22 cellular contexts compared by ENCODE assay signal in the genomic region with DNA sequence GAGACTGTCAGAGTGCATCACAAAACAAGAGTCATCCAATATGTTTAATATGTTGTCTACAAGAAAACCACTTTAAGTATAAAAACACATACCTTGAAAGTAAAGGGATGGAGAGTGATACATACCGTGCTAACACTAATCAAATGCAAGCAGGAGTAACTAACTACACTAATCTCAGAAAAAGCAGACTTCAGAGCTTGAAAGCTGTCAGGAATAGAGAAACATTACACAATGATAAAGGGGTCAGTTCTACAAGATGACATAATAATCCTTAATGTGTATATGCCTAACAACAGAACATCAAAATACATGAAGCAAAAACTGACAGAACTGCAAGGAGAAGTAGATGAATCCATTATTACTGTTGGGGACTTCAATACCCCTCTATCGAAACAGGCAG.
"Had no signal": no experiment of that assay in that cellular context is flagged by ENCODE, and none has a peak within 500 bp of the region (broad histone marks: within the 10 kb centered on the region; RNA-seq: fewer than 3 reads in every experiment).

No MANE protein-coding gene starts in this region.

- H3K36me3 Mint-ChIP-seq: natural killer cell had no signal

- H3K36me3 ChIP-seq: heart left ventricle had no signal

- H3K27me3 Mint-ChIP-seq: stimulated activated memory B cell treated with anti-CD40 and anti-IgM and Interleukin-4, amounts not matched to agents 10 μg/mL and 1 μg/mL and 100 μg/mL, for 72 hours; stimulated activated naive CD8-positive, alpha-beta T cell treated with anti-CD3 and anti-CD28 coated beads, Interleukin-15, Interleukin-2, amounts not matched to agents 100 ng/mL and 50 ng/mL, for 24 hours had no signal

- FAIRE-seq: colon, endothelial cell of umbilical vein, islet of Langerhans had no signal

- H3K27me3 ChIP-seq: heart left ventricle, spleen, testis, tibial nerve had no signal

- ATAC-seq: heart left ventricle; mucosa of descending colon; natural killer cell; sciatic nerve; stimulated activated memory B cell treated with anti-CD40 and anti-IgM and Interleukin-4, amounts not matched to agents 10 μg/mL and 1 μg/mL and 100 μg/mL, for 72 hours had no signal

- H3K9ac ChIP-seq: parathyroid adenoma had no signal

- H3K9me3 Mint-ChIP-seq: endodermal cell; natural killer cell; stimulated activated memory B cell treated with anti-CD40 and anti-IgM and Interleukin-4, amounts not matched to agents 10 μg/mL and 1 μg/mL and 100 μg/mL, for 72 hours; stimulated activated naive CD8-positive, alpha-beta T cell treated with anti-CD3 and anti-CD28 coated beads, Interleukin-15, Interleukin-2, amounts not matched to agents 100 ng/mL and 50 ng/mL, for 24 hours had no signal

- H3K9me3 ChIP-seq: heart left ventricle, mucosa of descending colon, spleen, testis, tibial nerve had no signal

- H3K27ac ChIP-seq: heart left ventricle, parathyroid adenoma, spleen, testis, tibial nerve had no signal

- H3K27ac Mint-ChIP-seq: endodermal cell; natural killer cell; stimulated activated memory B cell treated with anti-CD40 and anti-IgM and Interleukin-4, amounts not matched to agents 10 μg/mL and 1 μg/mL and 100 μg/mL, for 72 hours; stimulated activated naive CD8-positive, alpha-beta T cell treated with anti-CD3 and anti-CD28 coated beads, Interleukin-15, Interleukin-2, amounts not matched to agents 100 ng/mL and 50 ng/mL, for 24 hours had no signal

- DNase-seq: effector CD4-positive, alpha-beta T cell; foreskin melanocyte; heart left ventricle; hippocampal formation; kidney glomerular epithelial cell; mammary epithelial cell; mucosa of descending colon; natural killer cell; spleen; stimulated activated CD4-positive, alpha-beta T cell treated with anti-CD3 and anti-CD28 coated beads, Interleukin-15, amount 100 ng/mL, for 24 hours; stimulated activated CD4-positive, alpha-beta T cell treated with anti-CD3 and anti-CD28 coated beads, Interleukin-1b, Interleukin-23, amount 100 ng/mL, for 48 hours; stimulated activated CD4-positive, alpha-beta T cell treated with anti-CD3 and anti-CD28 coated beads, Interleukin-4, amount 100 ng/mL, for 24 hours; testis had no signal

- H3K4me3 Mint-ChIP-seq: endodermal cell; natural killer cell; stimulated activated memory B cell treated with anti-CD40 and anti-IgM and Interleukin-4, amounts not matched to agents 10 μg/mL and 1 μg/mL and 100 μg/mL, for 72 hours; stimulated activated naive CD8-positive, alpha-beta T cell treated with anti-CD3 and anti-CD28 coated beads, Interleukin-15, Interleukin-2, amounts not matched to agents 100 ng/mL and 50 ng/mL, for 24 hours had no signal

- H2AFZ ChIP-seq: parathyroid adenoma had no signal

- H3K4me3 ChIP-seq: heart left ventricle, mucosa of descending colon, spleen, testis, tibial nerve had no signal
